1 cellular context compared by ENCODE assay signal in genomic region chr15:99120050-99120777, GRCh38.
TF ChIP-seq lines count a peak whose summit lies in the region.

No MANE protein-coding gene starts in this region.

TF ChIP-seq in H1, 55 proteins besides CTCF, POLR2A, EP300 and RAD21 (continued from another document):
- no peak for TF ChIP-seq SP1 (IDR thresholded peaks at IDR 0.05; ENCODE audit: low read depth, low read length)
- TF ChIP-seq SP2 (IDR thresholded peaks at IDR 0.05; ENCODE audit: low read length) = no peak
- no peak for TF ChIP-seq TAF1 (IDR thresholded peaks at IDR 0.05; ENCODE audit: low read depth, low read length)
- TF ChIP-seq CREB1 (IDR thresholded peaks at IDR 0.05) = no peak
